16 cellular contexts compared by ENCODE assay signal in the genomic region with DNA sequence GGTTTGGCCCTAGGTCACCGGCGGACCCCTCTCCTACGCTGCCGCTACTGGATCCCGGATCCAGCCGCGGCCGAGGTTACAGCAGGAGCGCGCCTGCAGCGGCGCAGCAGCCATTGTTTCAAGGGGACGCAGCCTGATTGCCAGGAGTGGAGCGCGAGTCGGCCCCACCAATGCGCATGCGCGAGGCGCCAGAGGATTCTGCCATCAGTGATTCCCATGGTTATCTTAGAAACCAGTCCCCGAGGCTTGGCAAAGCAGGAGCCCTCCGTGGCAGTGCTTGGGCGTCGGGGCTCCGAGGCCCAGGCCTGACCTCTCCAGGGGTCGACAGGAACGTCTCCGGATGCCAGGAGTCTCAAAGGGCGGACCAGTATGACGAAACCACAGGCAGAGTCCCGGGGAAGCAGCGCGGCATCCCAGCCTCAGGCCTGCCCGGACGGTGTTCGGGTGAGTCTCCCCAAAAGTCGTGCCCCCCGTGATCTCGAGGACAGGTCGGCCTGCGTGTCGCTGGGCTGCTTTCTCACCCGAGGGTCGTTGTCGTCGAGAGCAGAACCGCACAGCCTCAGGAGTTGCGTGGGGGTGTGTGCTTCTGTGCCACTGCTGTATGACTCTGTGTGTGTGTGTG.
DNase-seq lines count a peak whose midpoint lies in the region; ATAC-seq and TF ChIP-seq lines count a peak whose summit lies in the region.
"Had no signal": no experiment of that assay in that cellular context is flagged by ENCODE, and none has a peak within 500 bp of the region (broad histone marks: within the 10 kb centered on the region; RNA-seq: fewer than 3 reads in every experiment).

No MANE protein-coding gene starts in this region.

- no peaks in the 10 kb centered on the region for H3K79me2 ChIP-seq in SK-N-SH (ENCODE audit: insufficient read depth)
- H3K79me2 ChIP-seq in mesendoderm (ENCODE audit: control insufficient read depth, insufficient read depth, low read length) = no peaks in the 10 kb centered on the region

- TF ChIP-seq CTCF in SK-N-SH (IDR thresholded peaks at IDR 0.05) (no peak), chondrocyte (IDR thresholded peaks at IDR 0.05) (no peak)

- no peak overlapping the region for H3K4ac ChIP-seq in mesendoderm (ENCODE audit: low read depth, low read length)

- H4K5ac ChIP-seq in mesendoderm (ENCODE audit: low read length) = no peak overlapping the region

- no peak overlapping the region for H2BK15ac ChIP-seq in mesendoderm (replicated peaks; ENCODE audit: low read depth)

- H3K36me3 Mint-ChIP-seq in chondrocyte (ENCODE audit: low read depth) = peaks cover 3% of the 10 kb centered on the region
- H3K36me3 Mint-ChIP-seq: CD14-positive monocyte; CD8-positive, alpha-beta T cell had no signal

- no peak overlapping the region for H3K27ac Mint-ChIP-seq in chondrocyte (ENCODE audit: unreplicated experiment)
- H3K27ac Mint-ChIP-seq: CD14-positive monocyte; CD8-positive, alpha-beta T cell; H9 had no signal

- H3K27me3 Mint-ChIP-seq in chondrocyte (ENCODE audit: low read depth) = no peaks in the 10 kb centered on the region

- H3K18ac ChIP-seq in mesendoderm (ENCODE audit: low read length) = no peak overlapping the region

- H3K4me3 Mint-ChIP-seq in chondrocyte (ENCODE audit: unreplicated experiment) = no peak overlapping the region
- H3K4me3 Mint-ChIP-seq: CD14-positive monocyte; CD8-positive, alpha-beta T cell had no signal

- H3K4me2 ChIP-seq in SK-N-SH (no peak overlapping the region), mesendoderm (ENCODE audit: low read length) (no peak overlapping the region)
- H3K4me2 ChIP-seq: A549 had no signal

- H2AFZ ChIP-seq in SK-N-SH (ENCODE audit: low read depth) = no peak overlapping the region

- CTCF ChIA-PET in SK-N-SH (lab: Yijun Ruan, JAX) = no interaction called here

- H3K27ac ChIP-seq in SK-N-SH (ENCODE audit: low read depth in 2 of 2, low read length in 1 of 2) = no peak overlapping the region
- no peak overlapping the region for H3K27ac ChIP-seq in mesendoderm (ENCODE audit: low read depth, low read length)
- H3K27ac ChIP-seq: A549 had no signal

- H3K79me1 ChIP-seq in mesendoderm (ENCODE audit: low read length) = no peaks in the 10 kb centered on the region

- no peak overlapping the region for H4K8ac ChIP-seq in mesendoderm (ENCODE audit: low read depth, low read length)

- no peaks in the 10 kb centered on the region for H3K9me3 ChIP-seq in SK-N-SH

- no peak for TF ChIP-seq EP300 in SK-N-SH (IDR thresholded peaks at IDR 0.05; ENCODE audit: borderline replicate concordance in 1 of 2, low read depth in 1 of 2, low read length in 1 of 2)

- no peaks in the 10 kb centered on the region for H3K4me1 Mint-ChIP-seq in chondrocyte (ENCODE audit: low read depth)
- H3K4me1 Mint-ChIP-seq: CD14-positive monocyte, H9 had no signal

- 56% methylated on average over 22 of the region's 48 CpGs for WGBS in SK-N-SH (ENCODE audit: low lambda C conversion rate)
- WGBS in mesendoderm (ENCODE audit: extremely low coverage, insufficient coverage, low lambda C conversion rate) = no CpG with 5 or more reads among the region's 48 CpGs

- H3K9me3 Mint-ChIP-seq in chondrocyte (ENCODE audit: low read depth) = peaks cover 54% of the 10 kb centered on the region

- H3K27me3 ChIP-seq in SK-N-SH (ENCODE audit: insufficient read depth) = no peaks in the 10 kb centered on the region; the same call in 1 of the 2 replicates
- H3K27me3 ChIP-seq in mesendoderm (ENCODE audit: insufficient read depth, low read length, poor library complexity) = no peaks in the 10 kb centered on the region

- H3K9me2 ChIP-seq in SK-N-SH = no peaks in the 10 kb centered on the region

- DNase-seq in SK-N-SH (peak; percentile 55), chondrocyte (ENCODE audit: low spot score) (peak; percentile 85), mesendoderm (peak; percentile 0), NCI-H446 (lab: John Stamatoyannopoulos, UW) (no peak), NCI-H187 treated with DMSO at 0.1 percent for 48 hours (lab: John Stamatoyannopoulos, UW) (no peak)
- DNase-seq: CD8-positive, alpha-beta T cell; COR-L47; DND-41; GDM1; GOT3; H9 had no signal

- no peak overlapping the region for H3K56ac ChIP-seq in mesendoderm (ENCODE audit: low read length)

- ATAC-seq in SK-N-SH treated with all-trans-retinoic acid at 6 μM for 48 hours (no peak), GM21360 (IDR thresholded peaks at IDR 0.05; ENCODE audit: unreplicated experiment) (no peak)
- ATAC-seq: A549; CD8-positive, alpha-beta T cell; HepG2 had no signal

- H3K4me1 ChIP-seq in SK-N-SH (ENCODE audit: control insufficient read depth in 1 of 2, insufficient read depth in 2 of 2, low read depth in 1 of 2, low read length in 1 of 2) (no peaks in the 10 kb centered on the region; a peak in 1 of 4 replicates), mesendoderm (ENCODE audit: control insufficient read depth, low read depth, low read length) (no peaks in the 10 kb centered on the region)
- H3K4me1 ChIP-seq: A549 had no signal

- H3F3A ChIP-seq in SK-N-SH (replicated peaks; ENCODE audit: insufficient read depth) = no peaks in the 10 kb centered on the region

- H2BK120ac ChIP-seq in mesendoderm (ENCODE audit: low read depth, low read length) = no peak overlapping the region

- no peaks in the 10 kb centered on the region for H4K20me1 ChIP-seq in SK-N-SH (ENCODE audit: insufficient read depth)

- H3K23ac ChIP-seq in mesendoderm (ENCODE audit: low read length) = no peak overlapping the region

- no peak overlapping the region for H2AK5ac ChIP-seq in mesendoderm (ENCODE audit: low read length)

- H3K36me3 ChIP-seq in SK-N-SH (replicated peaks in 1 of 2; ENCODE audit: control insufficient read depth in 1 of 2, insufficient read depth in 2 of 2, low read length in 1 of 2) (no peaks in the 10 kb centered on the region), mesendoderm (ENCODE audit: control insufficient read depth, insufficient read depth, low read length) (no peaks in the 10 kb centered on the region)

- H3K4me3 ChIP-seq in SK-N-SH (ENCODE audit: low read depth in 2 of 2, low read length in 1 of 2) (no peak overlapping the region), mesendoderm (ENCODE audit: low read length) (no peak overlapping the region)
- H3K4me3 ChIP-seq: A549 had no signal

- TF ChIP-seq RAD21 in SK-N-SH (IDR thresholded peaks at IDR 0.05; ENCODE audit: low read length) = no peak

- H2BK5ac ChIP-seq in mesendoderm (ENCODE audit: low read length) = no peak overlapping the region

- H3K9ac ChIP-seq in SK-N-SH = no peak overlapping the region
- no peak overlapping the region for H3K9ac ChIP-seq in mesendoderm (ENCODE audit: low read length)

- POLR2A ChIA-PET in SK-N-SH (lab: Yijun Ruan, JAX) = no interaction called here

TF ChIP-seq in SK-N-SH, 30 proteins besides CTCF, POLR2A, EP300 and RAD21 (continues in another document):
- TF ChIP-seq, protein P1, sequence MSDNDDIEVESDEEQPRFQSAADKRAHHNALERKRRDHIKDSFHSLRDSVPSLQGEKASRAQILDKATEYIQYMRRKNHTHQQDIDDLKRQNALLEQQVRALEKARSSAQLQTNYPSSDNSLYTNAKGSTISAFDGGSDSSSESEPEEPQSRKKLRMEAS (IDR thresholded peaks at IDR 0.05; ENCODE audit: low read depth) = no peak
- no peak for TF ChIP-seq RFX5 (IDR thresholded peaks at IDR 0.05; ENCODE audit: low read length)
- no peak for TF ChIP-seq FOSL2 (IDR thresholded peaks at IDR 0.05; ENCODE audit: borderline replicate concordance, low read depth)
- no peak for TF ChIP-seq NRF1 (IDR thresholded peaks at IDR 0.05; ENCODE audit: low read depth, low read length)
- TF ChIP-seq ELF1 (IDR thresholded peaks at IDR 0.05) = no peak
- TF ChIP-seq, protein P2, sequence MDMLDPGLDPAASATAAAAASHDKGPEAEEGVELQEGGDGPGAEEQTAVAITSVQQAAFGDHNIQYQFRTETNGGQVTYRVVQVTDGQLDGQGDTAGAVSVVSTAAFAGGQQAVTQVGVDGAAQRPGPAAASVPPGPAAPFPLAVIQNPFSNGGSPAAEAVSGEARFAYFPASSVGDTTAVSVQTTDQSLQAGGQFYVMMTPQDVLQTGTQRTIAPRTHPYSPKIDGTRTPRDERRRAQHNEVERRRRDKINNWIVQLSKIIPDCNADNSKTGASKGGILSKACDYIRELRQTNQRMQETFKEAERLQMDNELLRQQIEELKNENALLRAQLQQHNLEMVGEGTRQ (IDR thresholded peaks at IDR 0.05; ENCODE audit: borderline replicate concordance, low read depth, low read length) = no peak
- TF ChIP-seq MEF2A (IDR thresholded peaks at IDR 0.05; ENCODE audit: borderline replicate concordance, low read depth) = no peak
- TF ChIP-seq GATA2 (CRISPR knock-in tag; IDR thresholded peaks at IDR 0.05) = no peak
- no peak for TF ChIP-seq YY1 (IDR thresholded peaks at IDR 0.05; ENCODE audit: low read depth)
- TF ChIP-seq SIN3A (IDR thresholded peaks at IDR 0.05; ENCODE audit: borderline replicate concordance, low read depth, low read length) = no peak

TF ChIP-seq in SK-N-SH treated with all-trans-retinoic acid at 6 μM for 48 hours, 23 proteins besides CTCF, POLR2A, EP300 and RAD21 (continues in another document):
- TF ChIP-seq, protein P3, sequence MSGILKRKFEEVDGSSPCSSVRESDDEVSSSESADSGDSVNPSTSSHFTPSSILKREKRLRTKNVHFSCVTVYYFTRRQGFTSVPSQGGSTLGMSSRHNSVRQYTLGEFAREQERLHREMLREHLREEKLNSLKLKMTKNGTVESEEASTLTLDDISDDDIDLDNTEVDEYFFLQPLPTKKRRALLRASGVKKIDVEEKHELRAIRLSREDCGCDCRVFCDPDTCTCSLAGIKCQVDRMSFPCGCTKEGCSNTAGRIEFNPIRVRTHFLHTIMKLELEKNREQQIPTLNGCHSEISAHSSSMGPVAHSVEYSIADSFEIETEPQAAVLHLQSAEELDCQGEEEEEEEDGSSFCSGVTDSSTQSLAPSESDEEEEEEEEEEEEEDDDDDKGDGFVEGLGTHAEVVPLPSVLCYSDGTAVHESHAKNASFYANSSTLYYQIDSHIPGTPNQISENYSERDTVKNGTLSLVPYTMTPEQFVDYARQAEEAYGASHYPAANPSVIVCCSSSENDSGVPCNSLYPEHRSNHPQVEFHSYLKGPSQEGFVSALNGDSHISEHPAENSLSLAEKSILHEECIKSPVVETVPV (CRISPR knock-in tag; IDR thresholded peaks at IDR 0.05) = no peak
- no peak for TF ChIP-seq PPARA (CRISPR knock-in tag; IDR thresholded peaks at IDR 0.05; ENCODE audit: borderline replicate concordance)
- TF ChIP-seq ZFP30 (CRISPR knock-in tag; IDR thresholded peaks at IDR 0.05) = no peak
- TF ChIP-seq ZNF8 (CRISPR knock-in tag; IDR thresholded peaks at IDR 0.05) = no peak
- TF ChIP-seq, protein P4, sequence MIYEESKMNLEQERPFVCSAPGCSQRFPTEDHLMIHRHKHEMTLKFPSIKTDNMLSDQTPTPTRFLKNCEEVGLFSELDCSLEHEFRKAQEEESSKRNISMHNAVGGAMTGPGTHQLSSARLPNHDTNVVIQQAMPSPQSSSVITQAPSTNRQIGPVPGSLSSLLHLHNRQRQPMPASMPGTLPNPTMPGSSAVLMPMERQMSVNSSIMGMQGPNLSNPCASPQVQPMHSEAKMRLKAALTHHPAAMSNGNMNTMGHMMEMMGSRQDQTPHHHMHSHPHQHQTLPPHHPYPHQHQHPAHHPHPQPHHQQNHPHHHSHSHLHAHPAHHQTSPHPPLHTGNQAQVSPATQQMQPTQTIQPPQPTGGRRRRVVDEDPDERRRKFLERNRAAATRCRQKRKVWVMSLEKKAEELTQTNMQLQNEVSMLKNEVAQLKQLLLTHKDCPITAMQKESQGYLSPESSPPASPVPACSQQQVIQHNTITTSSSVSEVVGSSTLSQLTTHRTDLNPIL (CRISPR knock-in tag; IDR thresholded peaks at IDR 0.05; ENCODE audit: low read depth) = no peak

Comparison
In these comparisons a context has a peak if more than half of its experiments do, and no peak if none do; other contexts are left out.
1. DNase-seq: peak in SK-N-SH (single experiment), chondrocyte (single experiment) and mesendoderm (single experiment); none in NCI-H446 (0 of 2) and NCI-H187 treated with DMSO at 0.1 percent for 48 hours (single experiment).